In genomic region chr19:11736696-11737095, GRCh38 we compare ENCODE assay signal across 8 cellular contexts. TPM values are rescaled to one million over a fixed set of nuclear protein-coding genes. Genes with fewer than 3 reads are reported as not detected.
DNase-seq lines count a peak whose midpoint lies in the region; ATAC-seq and TF ChIP-seq lines count a peak whose summit lies in the region.

No MANE protein-coding gene starts in this region.

- H2AFZ ChIP-seq in DND-41 (ENCODE audit: low read depth, low read length) = no peak overlapping the region

- H3K79me2 ChIP-seq in DND-41 (ENCODE audit: insufficient read depth, low read length) = peaks cover 44% of the 10 kb centered on the region

- H3K9me3 ChIP-seq in DND-41 (ENCODE audit: insufficient read depth, low read length, severe bottlenecking) = no peaks in the 10 kb centered on the region
- no peaks in the 10 kb centered on the region for H3K9me3 ChIP-seq in adrenal gland (replicated peaks in 1 of 3)
- no peaks in the 10 kb centered on the region for H3K9me3 ChIP-seq in spleen

- TF ChIP-seq POLR2A in adrenal gland (IDR thresholded peaks at IDR 0.05) (no peak), spleen (IDR thresholded peaks at IDR 0.05) (no peak)

- H3K4me1 Mint-ChIP-seq in IgD-negative memory B cell (peaks cover 13 to 17% (median 15%) of the 10 kb centered on the region in 3 donors), mesothelial cell of epicardium (peaks cover 39% of the 10 kb centered on the region)

- peak overlapping the region; percentile 96; the same call in 1 of the 2 replicates for H3K4me2 ChIP-seq in DND-41 (ENCODE audit: insufficient read depth, low read length)

- H3K36me3 Mint-ChIP-seq in IgD-negative memory B cell = peaks cover 5% of the 10 kb centered on the region
- peaks cover 12% of the 10 kb centered on the region for H3K36me3 Mint-ChIP-seq in mesothelial cell of epicardium

- H3K4me1 ChIP-seq in DND-41 (ENCODE audit: insufficient read depth, low read length) = peaks cover 27% of the 10 kb centered on the region
- peaks cover 7 to 25% of the 10 kb centered on the region in 2 donors for H3K4me1 ChIP-seq in adrenal gland (replicated peaks in 1 of 2)
- peaks cover 0 to 33% (median 22%) of the 10 kb centered on the region in 6 donors for H3K4me1 ChIP-seq in spleen

- peak; percentile 52 for DNase-seq in DND-41
- peak; percentile 22 to 57 (median 37) for DNase-seq in adrenal gland
- DNase-seq in mesothelial cell of epicardium (ENCODE audit: low spot score in 2 of 2, unreplicated experiment in 2 of 2) = no peak
- no peak for DNase-seq in hippocampal formation (lab: John Stamatoyannopoulos, UW)
- no peak for DNase-seq in spleen

- H3K27me3 Mint-ChIP-seq in IgD-negative memory B cell = no peaks in the 10 kb centered on the region
- H3K27me3 Mint-ChIP-seq in mesothelial cell of epicardium (ENCODE audit: low read depth) = no peaks in the 10 kb centered on the region

- H4K20me1 ChIP-seq in DND-41 (ENCODE audit: insufficient read depth, low read length) = peaks cover 6% of the 10 kb centered on the region; the same call in 1 of the 2 replicates

- intact Hi-C loops in adrenal gland (cut with DNase I) = no loop called here
- intact Hi-C loops in spleen (cut with DNase I; ENCODE audit: low total_unique reads) = no loop called here

- H3K4me3 Mint-ChIP-seq in IgD-negative memory B cell = peak overlapping the region in 3 of 4 donors; percentile 52 to 90 (median 68)
- H3K4me3 Mint-ChIP-seq in mesothelial cell of epicardium = peak overlapping the region; percentile 100

- 19 to 43% (median 29%) methylated on average over 2 of the region's 2 CpGs for WGBS in adrenal gland, 4 donors
- WGBS in spleen, 5 donors = 28 to 47% (median 35%) methylated on average over 2 of the region's 2 CpGs

- H3K36me3 ChIP-seq in DND-41 (ENCODE audit: insufficient read depth, low read length) (peaks cover 10% of the 10 kb centered on the region), adrenal gland (replicated peaks in 1 of 2) (no peaks in the 10 kb centered on the region), spleen (no peaks in the 10 kb centered on the region)

- H3K27ac ChIP-seq in DND-41 (ENCODE audit: low read length) (no peak overlapping the region), adrenal gland (no peak overlapping the region), spleen (no peak overlapping the region)

- H3K27me3 ChIP-seq in DND-41 (ENCODE audit: insufficient read depth, low read length, poor library complexity) = no peaks in the 10 kb centered on the region
- H3K27me3 ChIP-seq in adrenal gland = no peaks in the 10 kb centered on the region
- no peaks in the 10 kb centered on the region for H3K27me3 ChIP-seq in spleen (replicated peaks in 1 of 7)

- H3K27ac Mint-ChIP-seq in IgD-negative memory B cell = no peak overlapping the region
- peak overlapping the region; percentile 67 for H3K27ac Mint-ChIP-seq in mesothelial cell of epicardium

- peak overlapping the region in 1 of 2 experiments; percentile 5; a peak in 1 of 4 replicates for H3K4me3 ChIP-seq in DND-41 (ENCODE audit: low read depth in 1 of 2, low read length in 2 of 2)
- H3K4me3 ChIP-seq in adrenal gland = no peak overlapping the region
- H3K4me3 ChIP-seq in spleen = no peak overlapping the region

- H3K9ac ChIP-seq in DND-41 (ENCODE audit: low read depth, low read length) = no peak overlapping the region

- H3K9me3 Mint-ChIP-seq in IgD-negative memory B cell (no peaks in the 10 kb centered on the region), mesothelial cell of epicardium (peaks cover 3% of the 10 kb centered on the region)

- no peak for TF ChIP-seq CTCF in DND-41 (IDR thresholded peaks at IDR 0.05; ENCODE audit: borderline replicate concordance, extremely low read depth, low read length, poor library complexity, severe bottlenecking)
- TF ChIP-seq CTCF in adrenal gland (IDR thresholded peaks at IDR 0.05) = no peak
- no peak for TF ChIP-seq CTCF in mesothelial cell of epicardium (IDR thresholded peaks at IDR 0.05; ENCODE audit: unreplicated experiment)
- TF ChIP-seq CTCF in spleen (IDR thresholded peaks at IDR 0.05 in 8 of 11, conservative IDR thresholded peaks at IDR 0.05 in 3 of 11) = no peak

- ATAC-seq in DND-41 (ENCODE audit: insufficient read depth, low read depth) (no peak), GM18858 (IDR thresholded peaks at IDR 0.05; ENCODE audit: unreplicated experiment) (no peak), HG03520 (IDR thresholded peaks at IDR 0.05; ENCODE audit: unreplicated experiment) (no peak)

RNA-seq across cellular contexts. Expression of gene ZNF823, which starts 2.0 kb away (rescaled TPM):
- polyA plus RNA-seq in IgD-negative memory B cell = 2.5 TPM
- total RNA-seq in adrenal gland = 1 to 10 TPM; 2.6 to 9.1 (median 4.1) TPM
- polyA plus RNA-seq in adrenal gland = 1 to 10 TPM; 2.8 to 4.7 (median 3.6) TPM
- total RNA-seq in mesothelial cell of epicardium = 8.2 to 9.0 TPM (median 8.9 TPM) in 3 replicates
- 1 to 10 TPM; 2.9 to 5.2 (median 4.2) TPM for total RNA-seq in spleen
- 1 to 10 TPM; 1.3 to 2.1 (median 1.8) TPM for polyA plus RNA-seq in spleen

RNA-seq across cellular contexts. Expression of gene ZNF441, which starts 30.1 kb away (rescaled TPM):
- 9.3 TPM for polyA plus RNA-seq in IgD-negative memory B cell
- 10 to 100 TPM in 1 of 8 donors, 1 to 10 TPM in 7; 2.8 to 14.2 (median 7.5) TPM for total RNA-seq in adrenal gland
- 1 to 10 TPM; 4.4 to 9.7 (median 6.5) TPM for polyA plus RNA-seq in adrenal gland
- 8.0 to 9.6 TPM (median 8.7 TPM) in 3 replicates for total RNA-seq in mesothelial cell of epicardium
- 10 to 100 TPM in 6 of 7 donors, 1 to 10 TPM in 1; 8.0 to 17.4 (median 12.6) TPM for total RNA-seq in spleen
- 1 to 10 TPM; 5.0 to 8.1 (median 6.2) TPM for polyA plus RNA-seq in spleen

Comparison
In these comparisons a context has a peak if more than half of its experiments do, and no peak if none do; other contexts are left out.
1. DNase-seq: peak in DND-41 (single experiment) and adrenal gland (7 of 7); none in mesothelial cell of epicardium (0 of 2), hippocampal formation (0 of 2) and spleen (single experiment).